ENCODE assay signal across 11 cellular contexts in the genomic region with DNA sequence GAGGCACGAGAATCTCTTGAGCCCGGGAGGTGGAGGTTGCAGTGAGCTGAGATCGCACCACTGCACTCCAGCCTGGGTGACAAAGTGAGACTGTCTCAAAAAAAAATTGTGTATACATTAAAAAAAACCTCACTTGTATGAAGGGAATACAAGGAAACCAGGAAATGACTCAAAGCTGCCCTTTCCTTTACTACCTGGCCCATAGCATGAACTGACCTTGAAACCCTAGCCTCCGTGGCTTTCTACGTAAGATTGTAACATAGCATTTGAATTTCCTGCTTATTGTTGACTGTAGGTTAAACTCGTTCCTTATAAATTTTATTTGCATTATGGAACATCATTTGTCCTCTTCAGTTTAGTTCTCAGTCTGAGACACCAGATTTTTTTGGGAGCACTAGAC. TPM values are rescaled to one million over a fixed set of nuclear protein-coding genes. Genes with fewer than 3 reads are reported as not detected.
DNase-seq lines count a peak whose midpoint lies in the region; ATAC-seq and TF ChIP-seq lines count a peak whose summit lies in the region.
"Had no signal": no experiment of that assay in that cellular context is flagged by ENCODE, and none has a peak within 500 bp of the region (broad histone marks: within the 10 kb centered on the region; RNA-seq: fewer than 3 reads in every experiment).

No MANE protein-coding gene starts in this region.

- in situ Hi-C loops in brain microvascular endothelial cell (cut with HindIII; ENCODE audit: low pct_ligation_motif_present, low sequenced_read_pairs) = no loop called here

- POLR2A ChIA-PET in CD8-positive, alpha-beta T cell (lab: Charles Lee) = interaction anchor here (0.6 to 3.0 kb wide), 4 partner anchors 9 to 436 kb away, joined by 3 to 11 read pairs (median 5); partner anchors contain the start of gene DDX47
- POLR2A ChIA-PET in naive thymus-derived CD8-positive, alpha-beta T cell (lab: Charles Lee) = interaction anchor here (0.6 to 4.0 kb wide), 4 partner anchors 9 to 79 kb away, joined by 3 to 32 read pairs (median 10); partner anchors contain the start of gene DDX47

- H3K27me3 Mint-ChIP-seq in CD8-positive, alpha-beta T cell (ENCODE audit: low read depth) = no peaks in the 10 kb centered on the region
- no peaks in the 10 kb centered on the region for H3K27me3 Mint-ChIP-seq in naive thymus-derived CD8-positive, alpha-beta T cell

- H3K36me3 Mint-ChIP-seq in CD8-positive, alpha-beta T cell = no peaks in the 10 kb centered on the region
- H3K36me3 Mint-ChIP-seq in naive thymus-derived CD8-positive, alpha-beta T cell = no peaks in the 10 kb centered on the region

- no peak for ATAC-seq in CD8-positive, alpha-beta T cell
- no peak for ATAC-seq in naive thymus-derived CD8-positive, alpha-beta T cell
- no peak for ATAC-seq in HG02870 (IDR thresholded peaks at IDR 0.05; ENCODE audit: unreplicated experiment)

- H3K27ac Mint-ChIP-seq in CD8-positive, alpha-beta T cell = peak overlapping the region; percentile 6
- H3K27ac Mint-ChIP-seq in naive thymus-derived CD8-positive, alpha-beta T cell = peak overlapping the region in 6 of 10 donors; percentile 87 to 99 (median 97)

- H3K27ac ChIP-seq in CD8-positive, alpha-beta T cell (ENCODE audit: low read depth, low read length) = no peak overlapping the region
- peak overlapping the region; percentile 39 for H3K27ac ChIP-seq in brain microvascular endothelial cell
- H3K27ac ChIP-seq: thoracic aorta had no signal

- no peaks in the 10 kb centered on the region for H3K9me3 Mint-ChIP-seq in CD8-positive, alpha-beta T cell
- no peaks in the 10 kb centered on the region for H3K9me3 Mint-ChIP-seq in naive thymus-derived CD8-positive, alpha-beta T cell

- H3K36me3 ChIP-seq in CD8-positive, alpha-beta T cell (ENCODE audit: insufficient read depth, low read length) = no peaks in the 10 kb centered on the region
- H3K36me3 ChIP-seq in brain microvascular endothelial cell (replicated peaks) = no peaks in the 10 kb centered on the region
- H3K36me3 ChIP-seq: thoracic aorta had no signal

- H3K4me3 Mint-ChIP-seq in CD8-positive, alpha-beta T cell = no peak overlapping the region
- no peak overlapping the region for H3K4me3 Mint-ChIP-seq in naive thymus-derived CD8-positive, alpha-beta T cell

- no peak for TF ChIP-seq CTCF in CD8-positive, alpha-beta T cell (IDR thresholded peaks at IDR 0.05)
- TF ChIP-seq CTCF in brain microvascular endothelial cell (IDR thresholded peaks at IDR 0.05; ENCODE audit: low read depth, low read length, missing control alignments) = no peak

- no peaks in the 10 kb centered on the region for H3K27me3 ChIP-seq in CD8-positive, alpha-beta T cell (ENCODE audit: insufficient read depth, low read length)
- no peaks in the 10 kb centered on the region for H3K27me3 ChIP-seq in brain microvascular endothelial cell (replicated peaks)

- no peaks in the 10 kb centered on the region for H3K9me3 ChIP-seq in CD8-positive, alpha-beta T cell (ENCODE audit: low read length)
- H3K9me3 ChIP-seq: thoracic aorta had no signal

- CTCF ChIA-PET in CD8-positive, alpha-beta T cell (lab: Charles Lee) = interaction anchor here (2.0 to 5.7 kb wide), 2 partner anchors 9 to 15 kb away, joined by 10 to 83 read pairs; partner anchors contain the start of gene DDX47

- H3K4me1 ChIP-seq in CD8-positive, alpha-beta T cell (ENCODE audit: insufficient read depth, low read length) = peaks cover 30% of the 10 kb centered on the region

- intact Hi-C loops in CD8-positive, alpha-beta T cell (cut with DNase I, micrococcal nuclease) = no loop called here

- H3K4me1 Mint-ChIP-seq in CD8-positive, alpha-beta T cell (ENCODE audit: low read depth) = peaks cover 48% of the 10 kb centered on the region
- peaks cover 22 to 67% (median 49%) of the 10 kb centered on the region in 4 donors for H3K4me1 Mint-ChIP-seq in naive thymus-derived CD8-positive, alpha-beta T cell

- DNase-seq in CD8-positive, alpha-beta T cell = no peak
- DNase-seq in M059J (ENCODE audit: low read depth) (peak; percentile 58), brain microvascular endothelial cell (no peak), Ammon's horn (ENCODE audit: low spot score) (no peak), COR-L47 (lab: John Stamatoyannopoulos, UW) (no peak), inferior parietal cortex (ENCODE audit: extremely low spot score) (no peak)
- DNase-seq in naive thymus-derived CD8-positive, alpha-beta T cell = no peak
- DNase-seq: foreskin melanocyte, NCI-H1092 treated with DMSO at 0.1 percent for 48 hours had no signal

- no peak overlapping the region for H3K4me3 ChIP-seq in CD8-positive, alpha-beta T cell (ENCODE audit: low read depth, low read length)
- H3K4me3 ChIP-seq in brain microvascular endothelial cell (ENCODE audit: low read depth, low read length) = no peak overlapping the region
- H3K4me3 ChIP-seq: thoracic aorta had no signal

RNA-seq across cellular contexts. Expression of gene DDX47, which starts 9.1 kb away (rescaled TPM):
- total RNA-seq in CD8-positive, alpha-beta T cell = 100 to 1,000 TPM; 173 to 174 TPM
- total RNA-seq in M059J (2014; rRNA removed; shearing (Covaris generic)) = 125 and 149 TPM in 2 replicates
- total RNA-seq in naive thymus-derived CD8-positive, alpha-beta T cell = 10 to 100 TPM; 84.6 to 93.6 TPM
- 10 to 100 TPM; 61.0 to 77.1 (median 62.7) TPM for polyA plus RNA-seq in naive thymus-derived CD8-positive, alpha-beta T cell

RNA-seq across cellular contexts. Expression of gene APOLD1, which starts 18.6 kb away (rescaled TPM):
- total RNA-seq in CD8-positive, alpha-beta T cell = 1 to 10 TPM; 1.9 to 2.0 TPM
- total RNA-seq in M059J (2014; rRNA removed; shearing (Covaris generic)) = 16.9 and 18.9 TPM in 2 replicates
- 1 to 10 TPM; 2.5 to 4.3 TPM for total RNA-seq in naive thymus-derived CD8-positive, alpha-beta T cell
- 1 to 10 TPM in 1 of 3 donors, under 1 TPM in 2; 0.14 to 1.4 (median 0.54) TPM for polyA plus RNA-seq in naive thymus-derived CD8-positive, alpha-beta T cell
